11 cellular contexts compared by ENCODE assay signal in genomic region chrX:153597351-153597750, GRCh38. TPM values are rescaled to one million over a fixed set of nuclear protein-coding genes. Genes with fewer than 3 reads are reported as not detected.
DNase-seq lines count a peak whose midpoint lies in the region; ATAC-seq and TF ChIP-seq lines count a peak whose summit lies in the region.
"Had no signal": no experiment of that assay in that cellular context is flagged by ENCODE, and none has a peak within 500 bp of the region (broad histone marks: within the 10 kb centered on the region; RNA-seq: fewer than 3 reads in every experiment).

No MANE protein-coding gene starts in this region.

- no peak for ATAC-seq in stimulated activated naive CD8-positive, alpha-beta T cell treated with anti-CD3 and anti-CD28 coated beads, Interleukin-15, Interleukin-2, amounts not matched to agents 100 U/mL and 50 U/mL, for 24 hours
- no peak for ATAC-seq in HG02884 (IDR thresholded peaks at IDR 0.05; ENCODE audit: unreplicated experiment)
- no peak for ATAC-seq in GM21381 (IDR thresholded peaks at IDR 0.05; ENCODE audit: unreplicated experiment)
- ATAC-seq: heart right ventricle had no signal

- peaks cover 14% of the 10 kb centered on the region for H3K79me2 ChIP-seq in fibroblast of lung (ENCODE audit: control insufficient read depth, insufficient read depth, low read length)

- peak overlapping the region; percentile 87 for H3K4me3 Mint-ChIP-seq in stimulated activated naive CD8-positive, alpha-beta T cell treated with anti-CD3 and anti-CD28 coated beads, Interleukin-15, Interleukin-2, amounts not matched to agents 100 ng/mL and 50 ng/mL, for 24 hours

- no peak overlapping the region for H3K9ac ChIP-seq in fibroblast of lung (ENCODE audit: insufficient read depth, low read length)

- H3K4me1 Mint-ChIP-seq in stimulated activated naive CD8-positive, alpha-beta T cell treated with anti-CD3 and anti-CD28 coated beads, Interleukin-15, Interleukin-2, amounts not matched to agents 100 ng/mL and 50 ng/mL, for 24 hours (ENCODE audit: low read depth) = peaks cover 33% of the 10 kb centered on the region

- no peak overlapping the region for H2AFZ ChIP-seq in fibroblast of lung (ENCODE audit: low read length)

- H3K9me3 ChIP-seq in WERI-Rb-1 (ENCODE audit: severe bottlenecking) = peaks cover 22% of the 10 kb centered on the region
- H3K9me3 ChIP-seq in fibroblast of lung (ENCODE audit: control insufficient read depth, insufficient read depth, low read depth, low read length) = no peaks in the 10 kb centered on the region
- no peaks in the 10 kb centered on the region for H3K9me3 ChIP-seq in MG63
- H3K9me3 ChIP-seq: heart right ventricle, transverse colon had no signal

- no peaks in the 10 kb centered on the region for H3K27me3 Mint-ChIP-seq in stimulated activated naive CD8-positive, alpha-beta T cell treated with anti-CD3 and anti-CD28 coated beads, Interleukin-15, Interleukin-2, amounts not matched to agents 100 ng/mL and 50 ng/mL, for 24 hours

- H3K27me3 ChIP-seq in WERI-Rb-1 (ENCODE audit: insufficient read depth, low read depth, severe bottlenecking) (peaks cover 5% of the 10 kb centered on the region), fibroblast of lung (ENCODE audit: control insufficient read depth, insufficient read depth, low read length) (no peaks in the 10 kb centered on the region), MG63 (no peaks in the 10 kb centered on the region)
- H3K27me3 ChIP-seq: heart right ventricle, transverse colon had no signal

- H4K20me1 ChIP-seq in fibroblast of lung (ENCODE audit: control insufficient read depth, extremely low read depth, insufficient read depth, low read length) = no peaks in the 10 kb centered on the region

- no peak overlapping the region for H3K27ac Mint-ChIP-seq in stimulated activated naive CD8-positive, alpha-beta T cell treated with anti-CD3 and anti-CD28 coated beads, Interleukin-15, Interleukin-2, amounts not matched to agents 100 ng/mL and 50 ng/mL, for 24 hours

- no peak for DNase-seq in stimulated activated naive CD8-positive, alpha-beta T cell treated with anti-CD3 and anti-CD28 coated beads, Interleukin-15, Interleukin-2, amounts not matched to agents 100 U/mL and 50 U/mL, for 24 hours
- DNase-seq in WERI-Rb-1 = peak; percentile 69
- DNase-seq in fibroblast of lung (ENCODE audit: low read depth in 2 of 2) = no peak
- no peak for DNase-seq in foreskin melanocyte
- DNase-seq in MG63 = no peak
- DNase-seq: heart right ventricle, NCI-H2171, transverse colon had no signal

- peak overlapping the region; percentile 23 for H3K4me2 ChIP-seq in fibroblast of lung (ENCODE audit: extremely low read depth, insufficient read depth, low read length)

- H3K4me1 ChIP-seq in fibroblast of lung (ENCODE audit: control insufficient read depth, extremely low read depth, insufficient read depth, low read length) = peaks cover 2% of the 10 kb centered on the region

- H3K27ac ChIP-seq in WERI-Rb-1 (no peak overlapping the region), fibroblast of lung (ENCODE audit: insufficient read depth, low read length) (no peak overlapping the region)

- H3K36me3 ChIP-seq in WERI-Rb-1 (peaks cover 43% of the 10 kb centered on the region), fibroblast of lung (ENCODE audit: control insufficient read depth, insufficient read depth, low read length) (peaks cover 1% of the 10 kb centered on the region), MG63 (no peaks in the 10 kb centered on the region)
- H3K36me3 ChIP-seq: transverse colon had no signal

- TF ChIP-seq CTCF in WERI-Rb-1 (IDR thresholded peaks at IDR 0.05; ENCODE audit: low read depth, low read length) = no peak
- TF ChIP-seq CTCF in fibroblast of lung (conservative IDR thresholded peaks at IDR 0.05 in 1 of 2, IDR thresholded peaks at IDR 0.05 in 1 of 2; ENCODE audit: low read depth in 1 of 2, low read length in 2 of 2) = no peak

- H3K4me3 ChIP-seq in WERI-Rb-1 (ENCODE audit: low read depth, low read length) = no peak overlapping the region; the same call in 1 of the 2 replicates
- no peak overlapping the region for H3K4me3 ChIP-seq in fibroblast of lung (replicated peaks in 1 of 4; ENCODE audit: control extremely low read depth in 1 of 4, insufficient read depth in 1 of 4, low read depth in 3 of 4, low read length in 4 of 4)
- no peak overlapping the region for H3K4me3 ChIP-seq in MG63

- H3K9me3 Mint-ChIP-seq in stimulated activated naive CD8-positive, alpha-beta T cell treated with anti-CD3 and anti-CD28 coated beads, Interleukin-15, Interleukin-2, amounts not matched to agents 100 ng/mL and 50 ng/mL, for 24 hours = no peaks in the 10 kb centered on the region

- H3K36me3 Mint-ChIP-seq in stimulated activated naive CD8-positive, alpha-beta T cell treated with anti-CD3 and anti-CD28 coated beads, Interleukin-15, Interleukin-2, amounts not matched to agents 100 ng/mL and 50 ng/mL, for 24 hours (ENCODE audit: low read depth) = peaks cover 6% of the 10 kb centered on the region

RNA-seq across cellular contexts. Expression of gene CCNQ, which starts 1.6 kb away (rescaled TPM):
- 24.4 and 28.2 TPM in 2 replicates for total RNA-seq in fibroblast of lung
- 19.9 and 22.8 TPM in 2 replicates for polyA plus RNA-seq in fibroblast of lung
- 25.2 and 30.4 TPM in 2 replicates for polyA plus RNA-seq in fibroblast of lung (2012)
- 44.1 and 48.3 TPM in 2 replicates for polyA minus RNA-seq in fibroblast of lung (ENCODE audit: low replicate concordance)
- 47.7 and 73.2 TPM in 2 replicates for total RNA-seq in MG63 (2014; rRNA removed; shearing (Covaris generic); ENCODE audit: low replicate concordance)

RNA-seq across cellular contexts. Expression of gene DUSP9, which starts 49.7 kb away (rescaled TPM):
- under 0.01 TPM in 1 of 2 replicates, not detected in the other for total RNA-seq in fibroblast of lung
- not detected in 2 replicates for polyA plus RNA-seq in fibroblast of lung
- not detected in 2 replicates for polyA plus RNA-seq in fibroblast of lung (2012)
- not detected in 2 replicates for polyA minus RNA-seq in fibroblast of lung (ENCODE audit: low replicate concordance)
- 7.9 and 8.6 TPM in 2 replicates for total RNA-seq in MG63 (2014; rRNA removed; shearing (Covaris generic); ENCODE audit: low replicate concordance)
- total RNA-seq: transverse colon had no signal
